ENCODE assay signal across 9 cellular contexts in genomic region chr2:240437181-240437860, GRCh38. TPM values are rescaled to one million over a fixed set of nuclear protein-coding genes. Genes with fewer than 3 reads are reported as not detected.
DNase-seq lines count a peak whose midpoint lies in the region; ATAC-seq, FAIRE-seq and TF ChIP-seq lines count a peak whose summit lies in the region.
"Had no signal": no experiment of that assay in that cellular context is flagged by ENCODE, and none has a peak within 500 bp of the region (broad histone marks: within the 10 kb centered on the region; RNA-seq: fewer than 3 reads in every experiment).

No MANE protein-coding gene starts in this region.

- H3K4me2 ChIP-seq in keratinocyte (ENCODE audit: control insufficient read depth, extremely low read depth, insufficient read depth, low read depth, low read length): peak overlapping the region; percentile 78

- ATAC-seq in HG03095 (IDR thresholded peaks at IDR 0.05; ENCODE audit: unreplicated experiment): no peak

- no peaks in the 10 kb centered on the region for H3K9me3 Mint-ChIP-seq in T-helper 1 cell treated with Interleukin-12 subunit alpha and Interleukin-12 subunit beta and Interleukin-4 antibody, amounts not matched to agents 30 μg/mL and 1 μg/mL, for 36 hours

- peaks cover 52% of the 10 kb centered on the region for H3K4me1 ChIP-seq in keratinocyte (ENCODE audit: control insufficient read depth, extremely low read depth, insufficient read depth, low read length)
- peaks cover 48% of the 10 kb centered on the region for H3K4me1 ChIP-seq in stomach smooth muscle (ENCODE audit: control insufficient read depth, insufficient read depth, low read length)

- H3K27me3 ChIP-seq in brain microvascular endothelial cell (replicated peaks) (no peaks in the 10 kb centered on the region), keratinocyte (ENCODE audit: control insufficient read depth, extremely low read depth, insufficient read depth, low read length) (no peaks in the 10 kb centered on the region), stomach smooth muscle (ENCODE audit: control insufficient read depth in 1 of 2, insufficient read depth in 2 of 2, low read length in 2 of 2) (peaks cover 0 to 2% of the 10 kb centered on the region in 2 donors)

- no peaks in the 10 kb centered on the region for H3K36me3 ChIP-seq in brain microvascular endothelial cell (replicated peaks)
- H3K36me3 ChIP-seq in keratinocyte (ENCODE audit: control insufficient read depth in 2 of 2, extremely low read depth in 1 of 2, insufficient read depth in 2 of 2, low read length in 2 of 2): peaks cover 0 to 6% of the 10 kb centered on the region in 2 experiments
- peaks cover 0 to 2% of the 10 kb centered on the region in 2 donors for H3K36me3 ChIP-seq in stomach smooth muscle (ENCODE audit: control insufficient read depth in 2 of 2, insufficient read depth in 2 of 2, low read length in 2 of 2)

- DNase-seq in T-helper 1 cell (no peak), brain microvascular endothelial cell (no peak), keratinocyte (ENCODE audit: low read depth, low spot score) (no peak)
- DNase-seq in activated effector memory CD4-positive, alpha-beta T cell treated with Interleukin-2 at 50 U/mL for 16 hours: no peak
- no peak for DNase-seq in stimulated activated CD4-positive, alpha-beta T cell treated with anti-CD3 and anti-CD28 coated beads, Interleukin-2, amount 100 ng/mL, for 48 hours

- no peaks in the 10 kb centered on the region for H3K36me3 Mint-ChIP-seq in T-helper 1 cell treated with Interleukin-12 subunit alpha and Interleukin-12 subunit beta and Interleukin-4 antibody, amounts not matched to agents 30 μg/mL and 1 μg/mL, for 36 hours (ENCODE audit: low read depth)

- peaks cover 13% of the 10 kb centered on the region for H4K20me1 ChIP-seq in keratinocyte (ENCODE audit: control insufficient read depth, extremely low read depth, insufficient read depth, low read length)

- H3K9me3 ChIP-seq in keratinocyte (ENCODE audit: control insufficient read depth, low read depth, low read length) (no peaks in the 10 kb centered on the region), stomach smooth muscle (ENCODE audit: control insufficient read depth in 2 of 2, low read length in 2 of 2) (no peaks in the 10 kb centered on the region)

- in situ Hi-C loops in brain microvascular endothelial cell (cut with HindIII; ENCODE audit: low pct_ligation_motif_present, low sequenced_read_pairs): loop anchor here (10.0 kb wide), 1 partner anchor 203 kb away; no protein-coding TSS in a partner anchor

- H3K79me2 ChIP-seq in keratinocyte (ENCODE audit: control insufficient read depth, insufficient read depth, low read length): peaks cover 60% of the 10 kb centered on the region

- H3K4me3 ChIP-seq in brain microvascular endothelial cell (ENCODE audit: low read depth, low read length) (peak overlapping the region; percentile 65), keratinocyte (ENCODE audit: control insufficient read depth in 2 of 3, extremely low read depth in 1 of 3, insufficient read depth in 2 of 3, low read depth in 1 of 3, low read length in 3 of 3) (peak overlapping the region; percentile 60 to 81 (median 69)), stomach smooth muscle (ENCODE audit: low read length in 2 of 2) (peak overlapping the region; percentile 66 to 77)

- H3K27me3 Mint-ChIP-seq in T-helper 1 cell treated with Interleukin-12 subunit alpha and Interleukin-12 subunit beta and Interleukin-4 antibody, amounts not matched to agents 30 μg/mL and 1 μg/mL, for 36 hours (ENCODE audit: low read depth): peaks cover 15% of the 10 kb centered on the region

- peaks cover 9% of the 10 kb centered on the region for H3K4me1 Mint-ChIP-seq in T-helper 1 cell treated with Interleukin-12 subunit alpha and Interleukin-12 subunit beta and Interleukin-4 antibody, amounts not matched to agents 30 μg/mL and 1 μg/mL, for 36 hours (ENCODE audit: low read depth)

- H2AFZ ChIP-seq in keratinocyte (ENCODE audit: control insufficient read depth, low read length): no peak overlapping the region

- TF ChIP-seq CTCF in brain microvascular endothelial cell (IDR thresholded peaks at IDR 0.05; ENCODE audit: low read depth, low read length, missing control alignments) (no peak), keratinocyte (optimal IDR thresholded peaks at IDR 0.05 in 1 of 3, IDR thresholded peaks at IDR 0.05 in 1 of 3, conservative IDR thresholded peaks at IDR 0.05 in 1 of 3; ENCODE audit: extremely low read depth in 1 of 3, insufficient read depth in 2 of 3, low read length in 3 of 3) (no peak)

- dilution Hi-C loops in keratinocyte (cut with MboI; ENCODE audit: extremely low pct_ligation_motif_present, low sequenced_read_pairs): no loop called here

- no peaks in the 10 kb centered on the region for H3K9me1 ChIP-seq in keratinocyte (ENCODE audit: control insufficient read depth, extremely low read depth, insufficient read depth, low read length)

- H3K27ac Mint-ChIP-seq in T-helper 1 cell treated with Interleukin-12 subunit alpha and Interleukin-12 subunit beta and Interleukin-4 antibody, amounts not matched to agents 30 μg/mL and 1 μg/mL, for 36 hours: no peak overlapping the region

- H3K27ac ChIP-seq in brain microvascular endothelial cell: no peak overlapping the region
- peak overlapping the region; percentile 64 for H3K27ac ChIP-seq in keratinocyte (ENCODE audit: control insufficient read depth, insufficient read depth, low read length)
- H3K27ac ChIP-seq in stomach smooth muscle (ENCODE audit: low read length): no peak overlapping the region

- H3K9ac ChIP-seq in keratinocyte (ENCODE audit: control insufficient read depth, extremely low read depth, insufficient read depth, low read length) (peak overlapping the region; percentile 86), stomach smooth muscle (ENCODE audit: low read length in 2 of 2) (peak overlapping the region in 1 of 2 donors; percentile 59)

- peak overlapping the region; percentile 10 for H3K4me3 Mint-ChIP-seq in T-helper 1 cell treated with Interleukin-12 subunit alpha and Interleukin-12 subunit beta and Interleukin-4 antibody, amounts not matched to agents 30 μg/mL and 1 μg/mL, for 36 hours

- FAIRE-seq in keratinocyte (lab: Jason Lieb, UNC): no peak
- FAIRE-seq: A204.1 had no signal

RNA-seq across cellular contexts. Expression of gene GPC1, which starts 1.9 kb away (rescaled TPM):
- 46.6 to 117 TPM (median 75.0 TPM) in 3 replicates for polyA plus RNA-seq in keratinocyte
- 105 TPM for polyA plus RNA-seq in keratinocyte (2011; ENCODE audit: low read depth)
- 23.2 and 63.7 TPM in 2 replicates for polyA plus RNA-seq in keratinocyte (2011; cell fraction: cytosol; rRNA removed)
- polyA plus RNA-seq in keratinocyte (2011; cell fraction: nucleus; rRNA removed): 161 and 211 TPM in 2 replicates
- polyA plus RNA-seq in keratinocyte (2012; ENCODE audit: low replicate concordance): 87.4 and 108 TPM in 2 replicates
- 60.5 to 117 TPM (median 94.2 TPM) in 3 replicates for polyA minus RNA-seq in keratinocyte
- 188 TPM for polyA minus RNA-seq in keratinocyte (2011; cell fraction: cytosol; rRNA and poly(A)+ RNA removed)
- polyA minus RNA-seq in keratinocyte (2011; cell fraction: nucleus; rRNA and poly(A)+ RNA removed): 272 and 312 TPM in 2 replicates
